In genomic region chr2:215828528-215829184, GRCh38 we compare ENCODE assay signal across 8 cellular contexts.
DNase-seq lines count a peak whose midpoint lies in the region; ATAC-seq and TF ChIP-seq lines count a peak whose summit lies in the region.

No MANE protein-coding gene starts in this region.

- TF ChIP-seq CTCF in foreskin keratinocyte (conservative IDR thresholded peaks at IDR 0.05): peak; percentile 81
- peak; percentile 79 for TF ChIP-seq CTCF in retinal pigment epithelial cell (conservative IDR thresholded peaks at IDR 0.05; ENCODE audit: low read depth, low read length)

- CTCF ChIA-PET in CD8-positive, alpha-beta memory T cell (lab: Charles Lee): interaction anchor here (1.2 to 1.5 kb wide), 3 partner anchors 11 to 375 kb away, joined by 3 to 4 read pairs (median 3); no protein-coding TSS in a partner anchor
- CTCF ChIA-PET in activated CD4-positive, alpha-beta memory T cell treated with anti-CD3 and anti-CD28 coated beads, Interleukin-2, amount 10 ng/mL, durations not matched to agents 7 days and 5 days (lab: Charles Lee): interaction anchor here (0.5 to 1.2 kb wide), 9 partner anchors 8 to 563 kb away, joined by 3 to 5 read pairs (median 3); no protein-coding TSS in a partner anchor

- H3K9me3 Mint-ChIP-seq in CD8-positive, alpha-beta memory T cell: no peaks in the 10 kb centered on the region
- no peaks in the 10 kb centered on the region for H3K9me3 Mint-ChIP-seq in activated CD4-positive, alpha-beta memory T cell treated with anti-CD3 and anti-CD28 coated beads, Interleukin-2, amount 10 ng/mL, durations not matched to agents 7 days and 5 days
- H3K9me3 Mint-ChIP-seq in activated T-helper 1 cell treated with anti-CD3 and anti-CD28 coated beads, Interleukin-12 subunit alpha, Interleukin-12 subunit beta, Interleukin-2, Interleukin-4 antibody, amounts not matched to agents 30 ng/mL and 10 ng/mL and 1 ng/mL, durations not matched to agents 14 hours and 24 hours and 36 hours: no peaks in the 10 kb centered on the region

- peak; percentile 63 for ATAC-seq in GM18873 (IDR thresholded peaks at IDR 0.05; ENCODE audit: low FRiP score, unreplicated experiment)
- peak; percentile 83 for ATAC-seq in HG03039 (IDR thresholded peaks at IDR 0.05; ENCODE audit: unreplicated experiment)
- ATAC-seq in foreskin keratinocyte: peak; percentile 87

- H3K36me3 ChIP-seq in CD8-positive, alpha-beta memory T cell (ENCODE audit: insufficient read depth, low read length): no peaks in the 10 kb centered on the region

- H3K4me1 ChIP-seq in CD8-positive, alpha-beta memory T cell (ENCODE audit: insufficient read depth, low read length): no peaks in the 10 kb centered on the region
- peaks cover 10% of the 10 kb centered on the region for H3K4me1 ChIP-seq in foreskin keratinocyte

- no peaks in the 10 kb centered on the region for H3K9me3 ChIP-seq in CD8-positive, alpha-beta memory T cell (ENCODE audit: low read length)

- no peak overlapping the region for H3K27ac ChIP-seq in CD8-positive, alpha-beta memory T cell (ENCODE audit: low read depth, low read length)
- no peak overlapping the region for H3K27ac ChIP-seq in foreskin keratinocyte

- no peaks in the 10 kb centered on the region for H3K27me3 ChIP-seq in CD8-positive, alpha-beta memory T cell (ENCODE audit: insufficient read depth, low read length, poor library complexity, severe bottlenecking)
- H3K27me3 ChIP-seq in foreskin keratinocyte: no peaks in the 10 kb centered on the region

- no peak overlapping the region for H3K4me3 ChIP-seq in CD8-positive, alpha-beta memory T cell (ENCODE audit: low read length)
- H3K4me3 ChIP-seq in retinal pigment epithelial cell (ENCODE audit: low read length): no peak overlapping the region

- no peak overlapping the region for H3K27ac Mint-ChIP-seq in CD8-positive, alpha-beta memory T cell
- no peak overlapping the region for H3K27ac Mint-ChIP-seq in activated CD4-positive, alpha-beta memory T cell treated with anti-CD3 and anti-CD28 coated beads, Interleukin-2, amount 10 ng/mL, durations not matched to agents 7 days and 5 days
- H3K27ac Mint-ChIP-seq in activated T-helper 1 cell treated with anti-CD3 and anti-CD28 coated beads, Interleukin-12 subunit alpha, Interleukin-12 subunit beta, Interleukin-2, Interleukin-4 antibody, amounts not matched to agents 30 ng/mL and 10 ng/mL and 1 ng/mL, durations not matched to agents 14 hours and 24 hours and 36 hours: no peak overlapping the region

- no peaks in the 10 kb centered on the region for H3K4me1 Mint-ChIP-seq in CD8-positive, alpha-beta memory T cell
- peaks cover 17% of the 10 kb centered on the region for H3K4me1 Mint-ChIP-seq in activated CD4-positive, alpha-beta memory T cell treated with anti-CD3 and anti-CD28 coated beads, Interleukin-2, amount 10 ng/mL, durations not matched to agents 7 days and 5 days
- H3K4me1 Mint-ChIP-seq in activated T-helper 1 cell treated with anti-CD3 and anti-CD28 coated beads, Interleukin-12 subunit alpha, Interleukin-12 subunit beta, Interleukin-2, Interleukin-4 antibody, amounts not matched to agents 30 ng/mL and 10 ng/mL and 1 ng/mL, durations not matched to agents 14 hours and 24 hours and 36 hours (ENCODE audit: low read depth): peaks cover 11% of the 10 kb centered on the region

- intact Hi-C loops in activated T-helper 1 cell treated with anti-CD3 and anti-CD28 coated beads, Interleukin-12 subunit alpha, Interleukin-12 subunit beta, Interleukin-2, Interleukin-4 antibody, amounts not matched to agents 30 ng/mL and 10 ng/mL and 1 ng/mL, durations not matched to agents 14 hours and 24 hours and 36 hours (cut with micrococcal nuclease): no loop called here

- peaks cover 2 to 3% of the 10 kb centered on the region in 2 donors for H3K27me3 Mint-ChIP-seq in CD8-positive, alpha-beta memory T cell
- peaks cover 3% of the 10 kb centered on the region for H3K27me3 Mint-ChIP-seq in activated CD4-positive, alpha-beta memory T cell treated with anti-CD3 and anti-CD28 coated beads, Interleukin-2, amount 10 ng/mL, durations not matched to agents 7 days and 5 days
- peaks cover 2% of the 10 kb centered on the region for H3K27me3 Mint-ChIP-seq in activated T-helper 1 cell treated with anti-CD3 and anti-CD28 coated beads, Interleukin-12 subunit alpha, Interleukin-12 subunit beta, Interleukin-2, Interleukin-4 antibody, amounts not matched to agents 30 ng/mL and 10 ng/mL and 1 ng/mL, durations not matched to agents 14 hours and 24 hours and 36 hours (ENCODE audit: insufficient read depth)

- H3K4me3 Mint-ChIP-seq in CD8-positive, alpha-beta memory T cell: no peak overlapping the region
- no peak overlapping the region for H3K4me3 Mint-ChIP-seq in activated CD4-positive, alpha-beta memory T cell treated with anti-CD3 and anti-CD28 coated beads, Interleukin-2, amount 10 ng/mL, durations not matched to agents 7 days and 5 days
- H3K4me3 Mint-ChIP-seq in activated T-helper 1 cell treated with anti-CD3 and anti-CD28 coated beads, Interleukin-12 subunit alpha, Interleukin-12 subunit beta, Interleukin-2, Interleukin-4 antibody, amounts not matched to agents 30 ng/mL and 10 ng/mL and 1 ng/mL, durations not matched to agents 14 hours and 24 hours and 36 hours: no peak overlapping the region

- DNase-seq in CD8-positive, alpha-beta memory T cell: peak in 4 of 5 donors; percentile 3 to 30 (median 14)
- peak; percentile 32 for DNase-seq in NCI-H2196 (lab: John Stamatoyannopoulos, UW; ENCODE audit: unreplicated experiment)
- DNase-seq in activated CD4-positive, alpha-beta memory T cell treated with anti-CD3 and anti-CD28 coated beads, Interleukin-2, amount 10 ng/mL, durations not matched to agents 7 days and 5 days: peak; percentile 33
- DNase-seq in foreskin keratinocyte: peak in 1 of 2 donors; percentile 64
- DNase-seq in retinal pigment epithelial cell (ENCODE audit: low read depth): no peak
- DNase-seq in activated T-helper 1 cell treated with anti-CD3 and anti-CD28 coated beads, Interleukin-12 subunit alpha, Interleukin-12 subunit beta, Interleukin-2, Interleukin-4 antibody, amounts not matched to agents 30 ng/mL and 10 ng/mL and 1 ng/mL, durations not matched to agents 14 hours and 24 hours and 36 hours (ENCODE audit: low spot score): no peak

- POLR2A ChIA-PET in CD8-positive, alpha-beta memory T cell (lab: Charles Lee): no interaction called here
- POLR2A ChIA-PET in activated CD4-positive, alpha-beta memory T cell treated with anti-CD3 and anti-CD28 coated beads, Interleukin-2, amount 10 ng/mL, durations not matched to agents 7 days and 5 days (lab: Charles Lee): no interaction called here

- no peaks in the 10 kb centered on the region for H3K36me3 Mint-ChIP-seq in CD8-positive, alpha-beta memory T cell
- H3K36me3 Mint-ChIP-seq in activated CD4-positive, alpha-beta memory T cell treated with anti-CD3 and anti-CD28 coated beads, Interleukin-2, amount 10 ng/mL, durations not matched to agents 7 days and 5 days (ENCODE audit: low read depth): no peaks in the 10 kb centered on the region
- no peaks in the 10 kb centered on the region for H3K36me3 Mint-ChIP-seq in activated T-helper 1 cell treated with anti-CD3 and anti-CD28 coated beads, Interleukin-12 subunit alpha, Interleukin-12 subunit beta, Interleukin-2, Interleukin-4 antibody, amounts not matched to agents 30 ng/mL and 10 ng/mL and 1 ng/mL, durations not matched to agents 14 hours and 24 hours and 36 hours (ENCODE audit: low read depth)

Comparison
In these comparisons a context has a peak if more than half of its experiments do, and no peak if none do; other contexts are left out.
1. DNase-seq: peak in CD8-positive, alpha-beta memory T cell (4 of 5), NCI-H2196 (single experiment) and activated CD4-positive, alpha-beta memory T cell treated with anti-CD3 and anti-CD28 coated beads, Interleukin-2, amount 10 ng/mL, durations not matched to agents 7 days and 5 days (single experiment); none in retinal pigment epithelial cell (single experiment) and activated T-helper 1 cell treated with anti-CD3 and anti-CD28 coated beads, Interleukin-12 subunit alpha, Interleukin-12 subunit beta, Interleukin-2, Interleukin-4 antibody, amounts not matched to agents 30 ng/mL and 10 ng/mL and 1 ng/mL, durations not matched to agents 14 hours and 24 hours and 36 hours (single experiment).
2. Peak in every context shown above with its lines, with median percentiles within 50 percentile points of each other: ATAC-seq.